ENCODE assay signal across 8 cellular contexts in genomic region chr3:153291052-153291689, GRCh38.
DNase-seq lines count a peak whose midpoint lies in the region; ATAC-seq and TF ChIP-seq lines count a peak whose summit lies in the region.

No MANE protein-coding gene starts in this region.

- peak in 3 of 5 donors; percentile 15 to 21 (median 21) for DNase-seq in CD4-positive, alpha-beta memory T cell
- peak; percentile 45 for DNase-seq in H4 (ENCODE audit: low spot score)
- peak; percentile 48 for DNase-seq in RKO (ENCODE audit: low spot score)
- peak; percentile 22 to 67 for DNase-seq in foreskin fibroblast
- no peak for DNase-seq in thyroid gland
- no peak for DNase-seq in occipital lobe (lab: John Stamatoyannopoulos, UW)
- DNase-seq in CD8-positive, alpha-beta T cell: no peak
- no peak for DNase-seq in T-helper 9 cell

- peak overlapping the region in 2 of 7 donors; percentile 50 to 71 for H3K27ac Mint-ChIP-seq in CD4-positive, alpha-beta memory T cell
- no peak overlapping the region for H3K27ac Mint-ChIP-seq in CD8-positive, alpha-beta T cell

- ATAC-seq in CD8-positive, alpha-beta T cell: no peak

- H3K4me3 Mint-ChIP-seq in CD4-positive, alpha-beta memory T cell: peak overlapping the region in 3 of 8 donors; percentile 1 to 46 (median 35)
- H3K4me3 Mint-ChIP-seq in CD8-positive, alpha-beta T cell: no peak overlapping the region

- H3K9me3 ChIP-seq in CD4-positive, alpha-beta memory T cell (ENCODE audit: control insufficient read depth in 1 of 2, low read length in 2 of 2): no peaks in the 10 kb centered on the region
- no peaks in the 10 kb centered on the region for H3K9me3 ChIP-seq in thyroid gland
- H3K9me3 ChIP-seq in CD8-positive, alpha-beta T cell (ENCODE audit: low read length): no peaks in the 10 kb centered on the region

- H3K4me1 Mint-ChIP-seq in CD4-positive, alpha-beta memory T cell: peaks cover 35 to 49% (median 43%) of the 10 kb centered on the region in 4 donors
- H3K4me1 Mint-ChIP-seq in CD8-positive, alpha-beta T cell (ENCODE audit: low read depth): peaks cover 38% of the 10 kb centered on the region

- H3K27ac ChIP-seq in CD4-positive, alpha-beta memory T cell (ENCODE audit: low read depth, low read length): no peak overlapping the region
- no peak overlapping the region for H3K27ac ChIP-seq in thyroid gland
- no peak overlapping the region for H3K27ac ChIP-seq in CD8-positive, alpha-beta T cell (ENCODE audit: low read depth, low read length)

- H3K27me3 ChIP-seq in CD4-positive, alpha-beta memory T cell (ENCODE audit: insufficient read depth, low read length): no peaks in the 10 kb centered on the region
- no peaks in the 10 kb centered on the region for H3K27me3 ChIP-seq in thyroid gland
- no peaks in the 10 kb centered on the region for H3K27me3 ChIP-seq in CD8-positive, alpha-beta T cell (ENCODE audit: insufficient read depth, low read length)

- intact Hi-C loops in CD4-positive, alpha-beta memory T cell (cut with micrococcal nuclease): loop anchor here (1.0 to 10.0 kb wide), 8 partner anchors 70 to 961 kb away; no protein-coding TSS in a partner anchor
- intact Hi-C loops in thyroid gland (cut with DNase I): no loop called here
- intact Hi-C loops in CD8-positive, alpha-beta T cell (cut with DNase I, micrococcal nuclease): loop anchor here (1.0 to 5.0 kb wide), 5 partner anchors 70 to 478 kb away; partner anchors contain the start of gene RAP2B (in 1 of the 2)

- no peaks in the 10 kb centered on the region for H3K9me3 Mint-ChIP-seq in CD4-positive, alpha-beta memory T cell
- H3K9me3 Mint-ChIP-seq in CD8-positive, alpha-beta T cell: no peaks in the 10 kb centered on the region

- H3K36me3 ChIP-seq in CD4-positive, alpha-beta memory T cell (ENCODE audit: insufficient read depth, low read length): no peaks in the 10 kb centered on the region
- H3K36me3 ChIP-seq in thyroid gland: no peaks in the 10 kb centered on the region
- H3K36me3 ChIP-seq in CD8-positive, alpha-beta T cell (ENCODE audit: insufficient read depth, low read length): no peaks in the 10 kb centered on the region

- H3K27me3 Mint-ChIP-seq in CD4-positive, alpha-beta memory T cell: no peaks in the 10 kb centered on the region
- H3K27me3 Mint-ChIP-seq in CD8-positive, alpha-beta T cell (ENCODE audit: low read depth): no peaks in the 10 kb centered on the region

- peaks cover 50% of the 10 kb centered on the region for H3K4me1 ChIP-seq in CD4-positive, alpha-beta memory T cell (ENCODE audit: insufficient read depth, low read length)
- no peaks in the 10 kb centered on the region for H3K4me1 ChIP-seq in thyroid gland
- peaks cover 11% of the 10 kb centered on the region for H3K4me1 ChIP-seq in CD8-positive, alpha-beta T cell (ENCODE audit: insufficient read depth, low read length)

- 58 to 61% methylated on average over 3 of the region's 3 CpGs for WGBS in thyroid gland, 2 donors

- no peak for TF ChIP-seq POLR2A in thyroid gland (IDR thresholded peaks at IDR 0.05)

- TF ChIP-seq CTCF in foreskin fibroblast (IDR thresholded peaks at IDR 0.05; ENCODE audit: low read depth, low read length): peak; percentile 50
- TF ChIP-seq CTCF in thyroid gland (IDR thresholded peaks at IDR 0.05): peak in 4 of 6 experiments; percentile 12 to 63 (median 49)
- TF ChIP-seq CTCF in CD8-positive, alpha-beta T cell (IDR thresholded peaks at IDR 0.05): no peak

- H3K4me3 ChIP-seq in CD4-positive, alpha-beta memory T cell (ENCODE audit: low read length in 2 of 2): no peak overlapping the region
- no peak overlapping the region for H3K4me3 ChIP-seq in foreskin fibroblast (ENCODE audit: low read depth in 1 of 2, low read length in 2 of 2)
- H3K4me3 ChIP-seq in thyroid gland (replicated peaks in 1 of 3): no peak overlapping the region
- no peak overlapping the region for H3K4me3 ChIP-seq in CD8-positive, alpha-beta T cell (ENCODE audit: low read depth, low read length)

- H3K36me3 Mint-ChIP-seq in CD4-positive, alpha-beta memory T cell: no peaks in the 10 kb centered on the region
- H3K36me3 Mint-ChIP-seq in CD8-positive, alpha-beta T cell: no peaks in the 10 kb centered on the region

- CTCF ChIA-PET in CD4-positive, alpha-beta memory T cell (lab: Charles Lee; ENCODE audit: partially characterized antibody): interaction anchor here (0.6 to 6.9 kb wide), 47 partner anchors 8 to 495 kb away, joined by 3 to 191 read pairs (median 5); partner anchors contain the start of gene RAP2B
- CTCF ChIA-PET in CD8-positive, alpha-beta T cell (lab: Charles Lee): interaction anchor here (0.7 to 3.2 kb wide), 27 partner anchors 9 to 1138 kb away, joined by 3 to 109 read pairs (median 5); partner anchors contain the start of gene RAP2B

- POLR2A ChIA-PET in CD4-positive, alpha-beta memory T cell (lab: Charles Lee; ENCODE audit: partially characterized antibody): interaction anchor here (0.8 to 3.1 kb wide), 10 partner anchors 10 to 304 kb away, joined by 3 to 56 read pairs (median 6); partner anchors contain the start of gene RAP2B
- POLR2A ChIA-PET in CD8-positive, alpha-beta T cell (lab: Charles Lee): interaction anchor here (1.2 to 2.0 kb wide), 2 partner anchors 67 to 129 kb away, joined by 3 to 28 read pairs; partner anchors contain the start of gene RAP2B

Comparison
In these comparisons a context has a peak if more than half of its experiments do, and no peak if none do; other contexts are left out.
1. DNase-seq: peak in CD4-positive, alpha-beta memory T cell (3 of 5), H4 (single experiment), RKO (single experiment) and foreskin fibroblast (2 of 2); none in thyroid gland (0 of 2), occipital lobe (single experiment), CD8-positive, alpha-beta T cell (0 of 7) and T-helper 9 cell (single experiment).